In genomic region chr9:91044354-91044753, GRCh38 we compare ENCODE assay signal across 23 cellular contexts.
A peak's percentile ranks its signal among the peaks of the same experiment; 100 is the strongest.
DNase-seq lines count a peak whose midpoint lies in the region; ATAC-seq, FAIRE-seq and TF ChIP-seq lines count a peak whose summit lies in the region.
"Had no signal": no experiment of that assay in that cellular context is flagged by ENCODE, and none has a peak within 500 bp of the region (broad histone marks: within the 10 kb centered on the region; RNA-seq: fewer than 3 reads in every experiment).

No MANE protein-coding gene starts in this region.

- intact Hi-C loops in kidney (cut with DNase I) (no loop called here), Caco-2 (cut with micrococcal nuclease; ENCODE audit: unreplicated experiment) (no loop called here)

- POLR2A ChIA-PET in Caco-2 (lab: Charles Lee), result no interaction called here

- peak; percentile 17 to 19 for DNase-seq in activated T-cell treated with anti-CD3 and anti-CD28 coated beads, Interleukin-2, amount 50 U/mL, for 48 hours
- DNase-seq in activated T-cell treated with anti-CD3 and anti-CD28 coated beads, Interleukin-2, amount 50 U/mL, for 72 hours, result no peak
- DNase-seq in kidney (peak; percentile 29), trophoblast cell (no peak), H4 (ENCODE audit: low spot score) (no peak), Caco-2 (no peak)
- DNase-seq in activated naive CD4-positive, alpha-beta T cell treated with Interleukin-2 at 50 U/mL for 16 hours, result no peak
- DNase-seq: DMS53, GDM1, Kasumi-1, NCI-H1694, NCI-H2081 treated with DMSO at 0.1 percent for 48 hours, NCI-H2171 treated with DMSO at 0.1 percent for 48 hours, NCI-H524 treated with DMSO at 0.1 percent for 48 hours, NCI-H82, SIG-M5 had no signal

- peaks cover 0 to 2% of the 10 kb centered on the region in 2 donors for H3K4me1 ChIP-seq in kidney (ENCODE audit: control insufficient read depth in 1 of 2, insufficient read depth in 1 of 2, low read depth in 1 of 2, low read length in 2 of 2)
- peaks cover 4 to 7% of the 10 kb centered on the region in 2 experiments for H3K4me1 ChIP-seq in trophoblast cell (ENCODE audit: control insufficient read depth in 1 of 2, insufficient read depth in 2 of 2, low read length in 2 of 2)
- H3K4me1 ChIP-seq in Caco-2, result no peaks in the 10 kb centered on the region

- no peak overlapping the region for H4K91ac ChIP-seq in trophoblast cell (ENCODE audit: low read depth, low read length)

- no peak for ATAC-seq in activated T-cell treated with anti-CD3 and anti-CD28 coated beads, Interleukin-2, amount 50 U/mL, for 72 hours (replicated peaks in 1 of 2)
- ATAC-seq: A549, Panc1 had no signal

- H3K4me3 ChIP-seq in kidney (ENCODE audit: low read length in 2 of 2) (no peak overlapping the region), trophoblast cell (ENCODE audit: low read depth, low read length) (peak overlapping the region; percentile 11), Caco-2 (ENCODE audit: low read depth, low read length) (no peak overlapping the region)
- H3K4me3 ChIP-seq: A549 had no signal

- no peak overlapping the region for H2BK5ac ChIP-seq in trophoblast cell (ENCODE audit: low read depth, low read length, poor library complexity)

- H3K79me1 ChIP-seq in trophoblast cell (ENCODE audit: low read length), result no peaks in the 10 kb centered on the region

- CTCF ChIA-PET in Caco-2 (lab: Charles Lee), result no interaction called here

- no peak overlapping the region for H2AFZ ChIP-seq in trophoblast cell (ENCODE audit: insufficient read depth, low read length, poor library complexity)

- H3K9me3 Mint-ChIP-seq in activated T-cell treated with anti-CD3 and anti-CD28 coated beads, Interleukin-2, amount 50 U/mL, for 72 hours, result peaks cover 0 to 4% of the 10 kb centered on the region in 2 donors
- H3K9me3 Mint-ChIP-seq in Caco-2 (ENCODE audit: unreplicated experiment), result no peaks in the 10 kb centered on the region
- H3K9me3 Mint-ChIP-seq: CD14-positive monocyte had no signal

- no peak overlapping the region for H3K4me2 ChIP-seq in trophoblast cell (ENCODE audit: low read length)
- H3K4me2 ChIP-seq: A549 had no signal

- H2AK5ac ChIP-seq in trophoblast cell (ENCODE audit: low read length), result no peak overlapping the region

- no peak overlapping the region for H2BK12ac ChIP-seq in trophoblast cell (ENCODE audit: low read length)

- BruUV-seq in Caco-2 (replicated peaks; lab: Mats Ljungman, UMichigan), result no TSS peak

- H3K9ac ChIP-seq in kidney (ENCODE audit: low read length in 2 of 2) (no peak overlapping the region), trophoblast cell (ENCODE audit: low read length) (no peak overlapping the region)

- no peak overlapping the region for H3K4ac ChIP-seq in trophoblast cell (ENCODE audit: low read depth, low read length)

- H3K27me3 ChIP-seq in trophoblast cell (ENCODE audit: insufficient read depth, low read length), result no peaks in the 10 kb centered on the region
- H3K27me3 ChIP-seq in Caco-2 (replicated peaks; ENCODE audit: control insufficient read depth, insufficient read depth, low read length), result no peaks in the 10 kb centered on the region

- TF ChIP-seq CTCF in kidney (IDR thresholded peaks at IDR 0.05; ENCODE audit: borderline replicate concordance, extremely low read depth, insufficient read depth) (no peak), Caco-2 (IDR thresholded peaks at IDR 0.05; ENCODE audit: insufficient read depth in 1 of 2, low read depth in 1 of 2, low read length in 1 of 2, severe bottlenecking in 1 of 2, unreplicated experiment in 1 of 2) (no peak)

- no peak overlapping the region for H3K27ac ChIP-seq in kidney (ENCODE audit: low read depth in 2 of 2, low read length in 2 of 2)
- H3K27ac ChIP-seq in trophoblast cell (ENCODE audit: low read depth, low read length), result no peak overlapping the region
- H3K27ac ChIP-seq: A549 had no signal

- H3K27me3 Mint-ChIP-seq in activated T-cell treated with anti-CD3 and anti-CD28 coated beads, Interleukin-2, amount 50 U/mL, for 72 hours (ENCODE audit: low read depth), result peaks cover 9% of the 10 kb centered on the region
- H3K27me3 Mint-ChIP-seq in Caco-2 (ENCODE audit: insufficient read depth, unreplicated experiment), result no peaks in the 10 kb centered on the region

- H3K9me3 ChIP-seq in kidney (ENCODE audit: control insufficient read depth in 1 of 2, low read length in 2 of 2) (no peaks in the 10 kb centered on the region), trophoblast cell (ENCODE audit: insufficient read depth, low read depth, low read length) (no peaks in the 10 kb centered on the region), Caco-2 (no peaks in the 10 kb centered on the region)
- H3K9me3 ChIP-seq: A549 had no signal

- no peak overlapping the region for H3K23ac ChIP-seq in trophoblast cell (ENCODE audit: low read length)

- no peak overlapping the region for H3K18ac ChIP-seq in trophoblast cell (ENCODE audit: low read length)

- FAIRE-seq in kidney (lab: Jason Lieb, UNC), result no peak
- FAIRE-seq: A549, D721Med, GM18507, H1 had no signal

- H4K8ac ChIP-seq in trophoblast cell (ENCODE audit: low read depth, low read length), result no peak overlapping the region

- no CpG with 5 or more reads among the region's 3 CpGs for WGBS in trophoblast cell (ENCODE audit: extremely low coverage, insufficient coverage, insufficient read length)

- H3K36me3 ChIP-seq in kidney (ENCODE audit: control insufficient read depth in 1 of 2, insufficient read depth in 2 of 2, low read length in 2 of 2) (no peaks in the 10 kb centered on the region), trophoblast cell (ENCODE audit: control insufficient read depth in 1 of 2, insufficient read depth in 2 of 2, low read length in 2 of 2) (no peaks in the 10 kb centered on the region), Caco-2 (ENCODE audit: control insufficient read depth, insufficient read depth, low read length) (no peaks in the 10 kb centered on the region)

- no peaks in the 10 kb centered on the region for H3K79me2 ChIP-seq in trophoblast cell (ENCODE audit: control insufficient read depth, insufficient read depth, low read length, poor library complexity)

- H3K36me3 Mint-ChIP-seq in activated T-cell treated with anti-CD3 and anti-CD28 coated beads, Interleukin-2, amount 50 U/mL, for 72 hours (ENCODE audit: insufficient read depth in 2 of 2), result peaks cover 2 to 3% of the 10 kb centered on the region in 2 donors
- no peaks in the 10 kb centered on the region for H3K36me3 Mint-ChIP-seq in Caco-2 (ENCODE audit: insufficient read depth, unreplicated experiment)
- H3K36me3 Mint-ChIP-seq: CD14-positive monocyte had no signal

- no peak overlapping the region for H4K12ac ChIP-seq in trophoblast cell (ENCODE audit: low read depth, low read length)

- H3K4me3 Mint-ChIP-seq in activated T-cell treated with anti-CD3 and anti-CD28 coated beads, Interleukin-2, amount 50 U/mL, for 72 hours, result no peak overlapping the region
- H3K4me3 Mint-ChIP-seq in Caco-2 (ENCODE audit: unreplicated experiment), result no peak overlapping the region
- H3K4me3 Mint-ChIP-seq: B cell had no signal

- no peak overlapping the region for H3K14ac ChIP-seq in trophoblast cell (ENCODE audit: low read length)

- H3K27ac Mint-ChIP-seq in activated T-cell treated with anti-CD3 and anti-CD28 coated beads, Interleukin-2, amount 50 U/mL, for 72 hours, result no peak overlapping the region
- H3K27ac Mint-ChIP-seq in Caco-2 (ENCODE audit: unreplicated experiment), result no peak overlapping the region
- H3K27ac Mint-ChIP-seq: B cell had no signal

- H2BK120ac ChIP-seq in trophoblast cell (ENCODE audit: insufficient read depth, low read length, poor library complexity), result no peak overlapping the region

- H3K4me1 Mint-ChIP-seq in activated T-cell treated with anti-CD3 and anti-CD28 coated beads, Interleukin-2, amount 50 U/mL, for 72 hours (ENCODE audit: low read depth), result peaks cover 93% of the 10 kb centered on the region
- H3K4me1 Mint-ChIP-seq in Caco-2 (ENCODE audit: low read depth, unreplicated experiment), result no peaks in the 10 kb centered on the region
- H3K4me1 Mint-ChIP-seq: B cell had no signal

Comparison
In these comparisons a context has a peak if more than half of its experiments do, and no peak if none do; other contexts are left out.
1. DNase-seq: peak in activated T-cell treated with anti-CD3 and anti-CD28 coated beads, Interleukin-2, amount 50 U/mL, for 48 hours (2 of 2) and kidney (single experiment); none in activated T-cell treated with anti-CD3 and anti-CD28 coated beads, Interleukin-2, amount 50 U/mL, for 72 hours (0 of 2), trophoblast cell (0 of 2), H4 (single experiment), Caco-2 (0 of 2) and activated naive CD4-positive, alpha-beta T cell treated with Interleukin-2 at 50 U/mL for 16 hours (single experiment).